Comparison of ENCODE assay signal across 10 cellular contexts in the genomic region with DNA sequence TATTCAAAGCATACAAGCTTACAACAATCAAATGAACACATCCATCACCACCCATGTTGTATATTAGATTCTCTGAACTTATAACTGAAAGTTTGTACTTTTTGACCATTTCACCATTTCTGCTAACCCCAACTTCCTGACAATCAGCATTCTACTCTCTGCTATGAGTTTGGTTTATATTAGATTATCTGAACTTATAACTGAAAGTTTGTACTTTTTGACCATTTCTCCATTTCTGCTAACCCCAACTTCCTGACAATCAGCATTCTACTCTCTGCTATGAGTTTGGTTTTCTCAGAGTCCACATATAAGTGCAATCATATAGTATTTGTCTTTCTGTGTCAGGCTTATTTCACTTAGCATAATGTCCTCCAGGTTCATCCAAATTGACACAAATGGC. TPM values are rescaled to one million over a fixed set of nuclear protein-coding genes. Genes with fewer than 3 reads are reported as not detected.
DNase-seq lines count a peak whose midpoint lies in the region; ATAC-seq, FAIRE-seq and TF ChIP-seq lines count a peak whose summit lies in the region.
"Not testable (repeated sequence)": the region's sequence is repeated elsewhere in the genome, so short reads cannot be mapped to it uniquely, and the experiment has no call there.
"Had no signal": no experiment of that assay in that cellular context is flagged by ENCODE, and none has a peak within 500 bp of the region (broad histone marks: within the 10 kb centered on the region; RNA-seq: fewer than 3 reads in every experiment).

No MANE protein-coding gene starts in this region.

- not testable (repeated sequence) for TF ChIP-seq RAD21 in GM12878 (IDR thresholded peaks at IDR 0.05; ENCODE audit: insufficient read depth, low read depth, low read length)

- intact Hi-C loops in GM12878 (cut with micrococcal nuclease; ENCODE audit: unreplicated experiment) = not testable (repeated sequence)

- H3K9ac ChIP-seq in GM12878 (ENCODE audit: control insufficient read depth, insufficient read depth, low read length) = not testable (repeated sequence)

- not testable (repeated sequence) for DNase-seq in activated CD8-positive, alpha-beta memory T cell treated with anti-CD3 and anti-CD28 coated beads, Interleukin-2, amount 10 ng/mL, durations not matched to agents 7 days and 5 days; GM12878 (ENCODE audit: low read depth, low spot score)

- peak; percentile 59 for FAIRE-seq in GM12878 (lab: Jason Lieb, UNC)

- TF ChIP-seq EP300 in GM12878 (IDR thresholded peaks at IDR 0.05; ENCODE audit: borderline replicate concordance in 1 of 2, control insufficient read depth in 1 of 2, low read depth in 2 of 2, low read length in 2 of 2) = not testable (repeated sequence)

- BruUV-seq in GM12878 (replicated peaks; lab: Mats Ljungman, UMichigan) = not testable (repeated sequence)

- not testable (repeated sequence) for TF ChIP-seq CTCF in GM12878 (IDR thresholded peaks at IDR 0.05 in 2 of 3, conservative IDR thresholded peaks at IDR 0.05 in 1 of 3; ENCODE audit: control insufficient read depth in 2 of 3, extremely low read depth in 1 of 3, insufficient read depth in 1 of 3, low read depth in 3 of 3, low read length in 3 of 3)

- POLR2A ChIA-PET in GM12878 (lab: Charles Lee) = interaction anchor here (0.7 to 1.5 kb wide), 2 partner anchors 12 to 37 kb away, joined by 3 read pairs; no protein-coding TSS in a partner anchor

- peaks cover 13% of the 10 kb centered on the region for H3K9me3 Mint-ChIP-seq in T-helper 1 cell treated with Interleukin-12 subunit alpha and Interleukin-12 subunit beta and Interleukin-4 antibody, amounts not matched to agents 30 μg/mL and 1 μg/mL, for 36 hours
- not testable (repeated sequence) for H3K9me3 Mint-ChIP-seq in activated CD8-positive, alpha-beta memory T cell treated with anti-CD3 and anti-CD28 coated beads, Interleukin-2, amount 10 ng/mL, durations not matched to agents 7 days and 5 days (ENCODE audit: low read depth)

- RAD21 ChIA-PET in GM12878 (lab: Charles Lee; ENCODE audit: unreplicated experiment) = not testable (repeated sequence)

- peaks cover 16% of the 10 kb centered on the region for H3K36me3 Mint-ChIP-seq in T-helper 1 cell treated with Interleukin-12 subunit alpha and Interleukin-12 subunit beta and Interleukin-4 antibody, amounts not matched to agents 30 μg/mL and 1 μg/mL, for 36 hours (ENCODE audit: low read depth)
- peaks cover 28% of the 10 kb centered on the region for H3K36me3 Mint-ChIP-seq in activated CD8-positive, alpha-beta memory T cell treated with anti-CD3 and anti-CD28 coated beads, Interleukin-2, amount 10 ng/mL, durations not matched to agents 7 days and 5 days

- H2AFZ ChIP-seq in GM12878 (ENCODE audit: control insufficient read depth, low read depth, low read length) = not testable (repeated sequence)

- not testable (repeated sequence) for H3K79me2 ChIP-seq in GM12878 (ENCODE audit: control insufficient read depth, insufficient read depth, low read length)

- H3K4me1 ChIP-seq in GM12878 (ENCODE audit: control insufficient read depth, insufficient read depth, low read length) = peaks cover 18% of the 10 kb centered on the region; the same call in 1 of the 2 replicates

- in situ Hi-C loops in GM12878 (cut with MboI) = not testable (repeated sequence)

- H3K4me3 Mint-ChIP-seq in T-helper 1 cell treated with Interleukin-12 subunit alpha and Interleukin-12 subunit beta and Interleukin-4 antibody, amounts not matched to agents 30 μg/mL and 1 μg/mL, for 36 hours = not testable (repeated sequence)
- H3K4me3 Mint-ChIP-seq in activated CD8-positive, alpha-beta memory T cell treated with anti-CD3 and anti-CD28 coated beads, Interleukin-2, amount 10 ng/mL, durations not matched to agents 7 days and 5 days = peak overlapping the region; percentile 31

- not testable (repeated sequence) for TF ChIP-seq POLR2A in GM12878 (IDR thresholded peaks at IDR 0.05; ENCODE audit: low read depth, low read length)

- not testable (repeated sequence) for H3K4me3 ChIP-seq in GM12878

- H3K27me3 Mint-ChIP-seq in T-helper 1 cell treated with Interleukin-12 subunit alpha and Interleukin-12 subunit beta and Interleukin-4 antibody, amounts not matched to agents 30 μg/mL and 1 μg/mL, for 36 hours (ENCODE audit: low read depth); activated CD8-positive, alpha-beta memory T cell treated with anti-CD3 and anti-CD28 coated beads, Interleukin-2, amount 10 ng/mL, durations not matched to agents 7 days and 5 days: not testable (repeated sequence)

- H3K9me3 ChIP-seq in GM12878 (replicated peaks; ENCODE audit: control insufficient read depth, insufficient read depth, low read length) = not testable (repeated sequence)

- not testable (repeated sequence) for H3K4me2 ChIP-seq in GM12878 (ENCODE audit: control insufficient read depth, insufficient read depth)

- H3K4me1 Mint-ChIP-seq in T-helper 1 cell treated with Interleukin-12 subunit alpha and Interleukin-12 subunit beta and Interleukin-4 antibody, amounts not matched to agents 30 μg/mL and 1 μg/mL, for 36 hours (ENCODE audit: low read depth) = peaks cover 45% of the 10 kb centered on the region
- H3K4me1 Mint-ChIP-seq in activated CD8-positive, alpha-beta memory T cell treated with anti-CD3 and anti-CD28 coated beads, Interleukin-2, amount 10 ng/mL, durations not matched to agents 7 days and 5 days = peaks cover 56% of the 10 kb centered on the region

- H3K27ac Mint-ChIP-seq in T-helper 1 cell treated with Interleukin-12 subunit alpha and Interleukin-12 subunit beta and Interleukin-4 antibody, amounts not matched to agents 30 μg/mL and 1 μg/mL, for 36 hours = peak overlapping the region; percentile 67
- peak overlapping the region; percentile 79 for H3K27ac Mint-ChIP-seq in activated CD8-positive, alpha-beta memory T cell treated with anti-CD3 and anti-CD28 coated beads, Interleukin-2, amount 10 ng/mL, durations not matched to agents 7 days and 5 days

- not testable (repeated sequence) for H3K36me3 ChIP-seq in GM12878 (ENCODE audit: control insufficient read depth in 2 of 2, insufficient read depth in 2 of 2, low read length in 1 of 2)

- CTCF ChIA-PET in activated CD8-positive, alpha-beta memory T cell treated with anti-CD3 and anti-CD28 coated beads, Interleukin-2, amount 10 ng/mL, durations not matched to agents 7 days and 5 days (lab: Charles Lee) = interaction anchor here (1.4 to 2.1 kb wide), 6 partner anchors 8 to 33 kb away, joined by 3 to 8 read pairs (median 5); no protein-coding TSS in a partner anchor
- CTCF ChIA-PET in GM12878 (lab: Yijun Ruan, JAX) = interaction anchor here (0.9 to 1.9 kb wide), 5 partner anchors 8 to 43 kb away, joined by 3 to 6 read pairs (median 4); no protein-coding TSS in a partner anchor

- H3K27ac ChIP-seq in GM12878 (ENCODE audit: control insufficient read depth, insufficient read depth) = not testable (repeated sequence)

- SMC1A ChIA-PET in GM12878 (lab: Charles Lee; ENCODE audit: uncharacterized antibody, unreplicated experiment) = interaction anchor here (1.1 to 3.6 kb wide), 8 partner anchors 8 to 121 kb away, joined by 3 to 14 read pairs (median 4); no protein-coding TSS in a partner anchor

- H3K27me3 ChIP-seq in GM12878 (replicated peaks in 1 of 2; ENCODE audit: control insufficient read depth in 2 of 2, insufficient read depth in 2 of 2, low read length in 1 of 2) = not testable (repeated sequence)

- peak; percentile 58 for ATAC-seq in GM18873 (IDR thresholded peaks at IDR 0.05; ENCODE audit: low FRiP score, unreplicated experiment)
- peak; percentile 60 for ATAC-seq in GM21390 (IDR thresholded peaks at IDR 0.05; ENCODE audit: unreplicated experiment)
- peak; percentile 48 for ATAC-seq in GM21619 (IDR thresholded peaks at IDR 0.05; ENCODE audit: unreplicated experiment)
- peak; percentile 32 for ATAC-seq in HG03432 (IDR thresholded peaks at IDR 0.05; ENCODE audit: unreplicated experiment)
- ATAC-seq in activated CD8-positive, alpha-beta memory T cell treated with anti-CD3 and anti-CD28 coated beads, Interleukin-2, amount 10 ng/mL, durations not matched to agents 7 days and 5 days; GM12878: not testable (repeated sequence)

- not testable (repeated sequence) for H4K20me1 ChIP-seq in GM12878 (ENCODE audit: control insufficient read depth, insufficient read depth)

RNA-seq across cellular contexts. Expression of gene CD38, which starts 15.7 kb away (rescaled TPM):
- 100 to 1,000 TPM; 151 to 179 TPM for total RNA-seq in activated CD8-positive, alpha-beta memory T cell treated with anti-CD3 and anti-CD28 coated beads, Interleukin-2, amount 10 ng/mL, durations not matched to agents 7 days and 5 days
- total RNA-seq in GM12878 (2013; cell fraction: nucleolus; rRNA removed) = 191 and 195 TPM in 2 replicates
- total RNA-seq in GM12878 (2014; rRNA removed) (9.0 and 13.0 TPM in 2 replicates), GM12878 (2014; rRNA removed; fragmentation: Illumina TruSeq; extraction: Trizol) (11.9 TPM in 2 replicates), GM12878 (2021) (18.0 and 19.0 TPM in 2 replicates)
- 40.1 TPM for polyA plus RNA-seq in GM12878 (2011; ENCODE audit: low read depth)
- polyA plus RNA-seq in GM12878 (2011; rRNA removed) (38.3 and 39.8 TPM in 2 replicates), GM12878 (2014; fragmentation: Illumina TruSeq; extraction: Trizol) (12.4 and 20.4 TPM in 2 replicates), GM12878 (2014; fragmentation: Nextera tagmentation; extraction: Ambion mirVana) (1 to 10 TPM; 3.5 to 4.8 TPM), GM12878 (2014; rRNA removed) (11.9 and 13.0 TPM in 2 replicates), GM12878 (2016; fragmentation: Nextera tagmentation; extraction: Ambion mirVana) (10 to 100 TPM; 16.0 to 19.4 TPM)
- polyA plus RNA-seq in GM12878 (2011; cell fraction: cytosol; rRNA removed) = 21.4 and 21.9 TPM in 2 replicates
- 50.6 and 53.0 TPM in 2 replicates for polyA plus RNA-seq in GM12878 (2011; cell fraction: nucleus; rRNA removed)
- polyA plus RNA-seq in GM12878 (2012) = 10.8 and 20.0 TPM in 2 replicates
- polyA minus RNA-seq in GM12878 (2011; rRNA and poly(A)+ RNA removed) = 37.9 and 44.6 TPM in 2 replicates
- 8.8 and 10.8 TPM in 2 replicates for polyA minus RNA-seq in GM12878 (2011; cell fraction: cytosol; rRNA and poly(A)+ RNA removed)
- 51.5 and 69.2 TPM in 2 replicates for polyA minus RNA-seq in GM12878 (2011; cell fraction: nucleus; rRNA and poly(A)+ RNA removed)
- total RNA-seq: HepG2, HT-29 had no signal
- polyA plus RNA-seq: BJ, HepG2 had no signal

RNA-seq across cellular contexts. Expression of gene BST1, which starts 59.6 kb away (rescaled TPM):
- total RNA-seq in activated CD8-positive, alpha-beta memory T cell treated with anti-CD3 and anti-CD28 coated beads, Interleukin-2, amount 10 ng/mL, durations not matched to agents 7 days and 5 days = under 1 TPM; 0.40 to 0.70 TPM
- total RNA-seq in GM12878 (2013; cell fraction: nucleolus; rRNA removed) = not detected in 2 replicates
- 0.11 TPM in 1 of 2 replicates, not detected in the other for total RNA-seq in GM12878 (2014; rRNA removed)
- total RNA-seq in GM12878 (2014; rRNA removed; fragmentation: Illumina TruSeq; extraction: Trizol) = 0.31 TPM in 1 of 2 replicates, not detected in the other
- total RNA-seq in GM12878 (2021) = 0.31 and 0.32 TPM in 2 replicates
- not detected for polyA plus RNA-seq in GM12878 (2011; ENCODE audit: low read depth)
- polyA plus RNA-seq in GM12878 (2011; rRNA removed) = 0.04 TPM in 1 of 2 replicates, not detected in the other
- 0.03 and 0.07 TPM in 2 replicates for polyA plus RNA-seq in GM12878 (2011; cell fraction: cytosol; rRNA removed)
- polyA plus RNA-seq in GM12878 (2011; cell fraction: nucleus; rRNA removed) = not detected in 2 replicates
- polyA plus RNA-seq in GM12878 (2012) = 0.07 TPM in 1 of 2 replicates, not detected in the other
- polyA plus RNA-seq in GM12878 (2014; fragmentation: Illumina TruSeq; extraction: Trizol) = 0.25 TPM in 1 of 2 replicates, not detected in the other
- under 1 TPM; 0.09 to 0.10 TPM for polyA plus RNA-seq in GM12878 (2014; fragmentation: Nextera tagmentation; extraction: Ambion mirVana)
- polyA plus RNA-seq in GM12878 (2014; rRNA removed) = 0.08 TPM in 1 of 2 replicates, not detected in the other
- under 1 TPM; 0.11 to 0.42 TPM for polyA plus RNA-seq in GM12878 (2016; fragmentation: Nextera tagmentation; extraction: Ambion mirVana)
- not detected in 2 replicates for polyA minus RNA-seq in GM12878 (2011; rRNA and poly(A)+ RNA removed)
- not detected in 2 replicates for polyA minus RNA-seq in GM12878 (2011; cell fraction: cytosol; rRNA and poly(A)+ RNA removed)
- not detected in 2 replicates for polyA minus RNA-seq in GM12878 (2011; cell fraction: nucleus; rRNA and poly(A)+ RNA removed)
- total RNA-seq: HT-29 had no signal
